In the genomic region with DNA sequence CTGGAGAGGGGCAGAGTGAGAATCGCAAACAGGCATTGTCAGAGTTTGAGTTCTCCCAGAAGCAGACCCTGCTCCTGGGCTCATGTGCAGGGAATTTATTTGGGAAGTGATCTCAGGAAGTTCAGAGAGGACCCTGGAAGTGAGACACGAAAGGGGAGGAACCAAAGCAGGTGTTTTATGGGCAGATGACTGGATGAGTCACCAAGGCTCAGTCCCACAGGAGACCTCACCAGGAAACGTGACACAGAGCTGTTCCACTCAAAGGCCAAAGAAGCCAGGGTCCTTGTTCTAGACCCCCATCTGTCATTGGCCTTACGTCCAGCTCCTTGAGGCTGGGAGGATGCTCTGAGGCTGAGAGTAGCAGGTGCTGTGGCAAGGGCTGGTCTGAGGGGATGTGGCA, we compare ENCODE assay signal across 19 cellular contexts. TPM values are rescaled to one million over a fixed set of nuclear protein-coding genes. Genes with fewer than 3 reads are reported as not detected.
A peak's percentile ranks its signal among the peaks of the same experiment; 100 is the strongest.
DNase-seq lines count a peak whose midpoint lies in the region; ATAC-seq and TF ChIP-seq lines count a peak whose summit lies in the region.
"Had no signal": no experiment of that assay in that cellular context is flagged by ENCODE, and none has a peak within 500 bp of the region (broad histone marks: within the 10 kb centered on the region; RNA-seq: fewer than 3 reads in every experiment).

No MANE protein-coding gene starts in this region.

- no peak overlapping the region for H3K4ac ChIP-seq in H9 (ENCODE audit: low read depth, low read length)

- H3K56ac ChIP-seq in H9 (ENCODE audit: insufficient read length, low read depth, low read length) = no peak overlapping the region

- H3K27ac ChIP-seq in C4-2B (peak overlapping the region; percentile 65), H9 (ENCODE audit: insufficient read length, low read depth, low read length) (no peak overlapping the region), right atrium auricular region (peak overlapping the region in 1 of 2 donors; percentile 62)
- H3K27ac ChIP-seq: gastrocnemius medialis, parathyroid adenoma, Peyer's patch, tibial nerve had no signal

- peak; percentile 80 for ATAC-seq in mucosa of descending colon
- ATAC-seq in T-helper 17 cell = no peak
- ATAC-seq: activated naive CD8-positive, alpha-beta T cell treated with anti-CD3 and anti-CD28 coated beads, Interleukin-2, amount 50 U/mL, for 24 hours; gastrocnemius medialis; stimulated activated memory B cell treated with anti-CD40 and anti-IgM and Interleukin-4, amounts not matched to agents 10 μg/mL and 1 μg/mL and 100 μg/mL, for 72 hours had no signal

- H3K4me3 ChIP-seq in mucosa of descending colon (no peak overlapping the region), right atrium auricular region (no peak overlapping the region)
- H3K4me3 ChIP-seq: gastrocnemius medialis, MG63, Peyer's patch, tibial nerve had no signal

- WGBS in H9 (ENCODE audit: extremely low coverage, insufficient read length, low lambda C conversion rate) = no CpG with 5 or more reads among the region's 4 CpGs

- H3K9me3 ChIP-seq in H9 (ENCODE audit: control insufficient read depth, low read depth, low read length) (no peaks in the 10 kb centered on the region), mucosa of descending colon (no peaks in the 10 kb centered on the region), T-helper 17 cell (ENCODE audit: control insufficient read depth, low read length, poor library complexity, severe bottlenecking) (no peaks in the 10 kb centered on the region), right atrium auricular region (no peaks in the 10 kb centered on the region)
- H3K9me3 ChIP-seq: gastrocnemius medialis, MG63, Peyer's patch, tibial nerve had no signal

- no peak overlapping the region for H2BK120ac ChIP-seq in H9 (ENCODE audit: low read depth, low read length, poor library complexity, severe bottlenecking)

- no peaks in the 10 kb centered on the region for H3K4me1 Mint-ChIP-seq in H9
- H3K4me1 Mint-ChIP-seq in T-helper 17 cell = peaks cover 3% of the 10 kb centered on the region
- H3K4me1 Mint-ChIP-seq: activated naive CD8-positive, alpha-beta T cell treated with anti-CD3 and anti-CD28 coated beads, Interleukin-2, amount 50 U/mL, for 24 hours; central memory CD8-positive, alpha-beta T cell; stimulated activated memory B cell treated with anti-CD40 and anti-IgM and Interleukin-4, amounts not matched to agents 10 μg/mL and 1 μg/mL and 100 μg/mL, for 72 hours had no signal

- TF ChIP-seq CTCF in C4-2B (conservative IDR thresholded peaks at IDR 0.05) = no peak
- no peak for TF ChIP-seq CTCF in H9 (conservative IDR thresholded peaks at IDR 0.05)
- no peak for TF ChIP-seq CTCF in mucosa of descending colon (IDR thresholded peaks at IDR 0.05)
- TF ChIP-seq CTCF in right atrium auricular region (IDR thresholded peaks at IDR 0.05) = no peak

- H3K18ac ChIP-seq in H9 (ENCODE audit: insufficient read length, low read depth, low read length) = no peak overlapping the region

- H2AFZ ChIP-seq in H9 (ENCODE audit: low read length) = no peak overlapping the region
- H2AFZ ChIP-seq: parathyroid adenoma had no signal

- H3K4me1 ChIP-seq in H9 (ENCODE audit: insufficient read depth, low read length) (no peaks in the 10 kb centered on the region), mucosa of descending colon (ENCODE audit: low read depth) (peaks cover 3% of the 10 kb centered on the region), right atrium auricular region (peaks cover 0 to 17% of the 10 kb centered on the region in 2 donors)
- H3K4me1 ChIP-seq: gastrocnemius medialis, parathyroid adenoma, Peyer's patch, tibial nerve had no signal

- H3K27me3 Mint-ChIP-seq in H9 (ENCODE audit: low read depth) (no peaks in the 10 kb centered on the region), T-helper 17 cell (no peaks in the 10 kb centered on the region)
- H3K27me3 Mint-ChIP-seq: activated naive CD8-positive, alpha-beta T cell treated with anti-CD3 and anti-CD28 coated beads, Interleukin-2, amount 50 U/mL, for 24 hours; central memory CD8-positive, alpha-beta T cell; naive B cell; stimulated activated memory B cell treated with anti-CD40 and anti-IgM and Interleukin-4, amounts not matched to agents 10 μg/mL and 1 μg/mL and 100 μg/mL, for 72 hours had no signal

- H4K91ac ChIP-seq in H9 (ENCODE audit: insufficient read length, low read depth, low read length) = no peak overlapping the region

- no peak overlapping the region for H4K8ac ChIP-seq in H9 (replicated peaks; ENCODE audit: insufficient read length, low read depth, low read length)

- H3K27ac Mint-ChIP-seq in H9 = peak overlapping the region in 1 of 3 experiments; percentile 74; a peak in 1 of 7 replicates
- no peak overlapping the region for H3K27ac Mint-ChIP-seq in T-helper 17 cell
- H3K27ac Mint-ChIP-seq: activated naive CD8-positive, alpha-beta T cell treated with anti-CD3 and anti-CD28 coated beads, Interleukin-2, amount 50 U/mL, for 24 hours; stimulated activated memory B cell treated with anti-CD40 and anti-IgM and Interleukin-4, amounts not matched to agents 10 μg/mL and 1 μg/mL and 100 μg/mL, for 72 hours had no signal

- no peak overlapping the region for H3K9ac ChIP-seq in H9 (ENCODE audit: extremely low read depth, insufficient read length, low read length)
- H3K9ac ChIP-seq: parathyroid adenoma had no signal

- no peak overlapping the region for H3K23ac ChIP-seq in H9 (ENCODE audit: insufficient read length, low read depth, low read length)

- DNase-seq in H9 (peak; percentile 7), dermis blood vessel endothelial cell (peak; percentile 67), mucosa of descending colon (no peak), NCI-H748 treated with DMSO at 0.1 percent for 48 hours (lab: John Stamatoyannopoulos, UW) (no peak), T-helper 17 cell (no peak), right atrium auricular region (ENCODE audit: low spot score) (no peak)
- DNase-seq: activated CD4-positive, alpha-beta T cell treated with anti-CD3 and anti-CD28 coated beads, Interleukin-2, amount 50 U/mL, for 4 hours; activated naive CD8-positive, alpha-beta T cell treated with anti-CD3 and anti-CD28 coated beads, Interleukin-2, amount 50 U/mL, for 24 hours; gastrocnemius medialis; MG63; naive B cell; NCI-H1694 treated with DMSO at 0.1 percent for 48 hours; NCI-H774 had no signal

- H3K4me2 ChIP-seq in H9 (ENCODE audit: insufficient read depth, insufficient read length, low read length) = no peak overlapping the region

- H3K14ac ChIP-seq in H9 (ENCODE audit: insufficient read depth, low read length) = no peak overlapping the region

- H3K27me3 ChIP-seq in H9 (ENCODE audit: insufficient read depth, low read length) = no peaks in the 10 kb centered on the region
- H3K27me3 ChIP-seq in right atrium auricular region = no peaks in the 10 kb centered on the region
- H3K27me3 ChIP-seq: gastrocnemius medialis, MG63, Peyer's patch, tibial nerve had no signal

- no peak overlapping the region for H2AK5ac ChIP-seq in H9 (ENCODE audit: insufficient read length, low read length)

- no peaks in the 10 kb centered on the region for H3K79me1 ChIP-seq in H9 (ENCODE audit: insufficient read depth, low read depth, low read length, poor library complexity, severe bottlenecking)

- H2BK15ac ChIP-seq in H9 (ENCODE audit: low read depth, low read length) = no peak overlapping the region

- no peaks in the 10 kb centered on the region for H3K9me3 Mint-ChIP-seq in H9
- H3K9me3 Mint-ChIP-seq: activated naive CD8-positive, alpha-beta T cell treated with anti-CD3 and anti-CD28 coated beads, Interleukin-2, amount 50 U/mL, for 24 hours; central memory CD8-positive, alpha-beta T cell; naive B cell; stimulated activated memory B cell treated with anti-CD40 and anti-IgM and Interleukin-4, amounts not matched to agents 10 μg/mL and 1 μg/mL and 100 μg/mL, for 72 hours had no signal

- H3K4me3 Mint-ChIP-seq in H9 = no peak overlapping the region
- no peak overlapping the region for H3K4me3 Mint-ChIP-seq in T-helper 17 cell
- H3K4me3 Mint-ChIP-seq: activated naive CD8-positive, alpha-beta T cell treated with anti-CD3 and anti-CD28 coated beads, Interleukin-2, amount 50 U/mL, for 24 hours; central memory CD8-positive, alpha-beta T cell; naive B cell; stimulated activated memory B cell treated with anti-CD40 and anti-IgM and Interleukin-4, amounts not matched to agents 10 μg/mL and 1 μg/mL and 100 μg/mL, for 72 hours had no signal

- no peaks in the 10 kb centered on the region for H3K36me3 ChIP-seq in mucosa of descending colon (ENCODE audit: low read depth)
- peaks cover 43% of the 10 kb centered on the region for H3K36me3 ChIP-seq in right atrium auricular region

- H4K20me1 ChIP-seq in H9 (ENCODE audit: control insufficient read depth, insufficient read depth, insufficient read length) = no peaks in the 10 kb centered on the region

- H3K36me3 Mint-ChIP-seq in H9 (ENCODE audit: insufficient read depth in 1 of 3, low read depth in 3 of 3) (peaks cover 0 to 31% (median 10%) of the 10 kb centered on the region in 3 experiments; a peak in 5 of 7 replicates), T-helper 17 cell (ENCODE audit: low read depth) (peaks cover 14% of the 10 kb centered on the region)
- H3K36me3 Mint-ChIP-seq: naive B cell had no signal

- H3K23me2 ChIP-seq in H9 (ENCODE audit: insufficient read length, low read depth, low read length, poor library complexity, severe bottlenecking) = no peaks in the 10 kb centered on the region

- H3K79me2 ChIP-seq in H9 (ENCODE audit: insufficient read depth, low read length) = no peaks in the 10 kb centered on the region
- H3K79me2 ChIP-seq: parathyroid adenoma had no signal

- intact Hi-C loops in mucosa of descending colon (cut with DNase I, micrococcal nuclease) = no loop called here

- H2BK12ac ChIP-seq in H9 (ENCODE audit: insufficient read length, low read depth, low read length) = no peak overlapping the region

- no peak overlapping the region for H2BK5ac ChIP-seq in H9 (ENCODE audit: insufficient read length, low read length)

- no peak overlapping the region for H3T11ph ChIP-seq in H9 (ENCODE audit: low read length)

- no peak overlapping the region for H2BK20ac ChIP-seq in H9 (ENCODE audit: low read depth, low read length, poor library complexity, severe bottlenecking)

- H4K5ac ChIP-seq in H9 (ENCODE audit: insufficient read length, low read depth, low read length) = no peak overlapping the region

RNA-seq across cellular contexts. Expression of gene SEC22A, which starts 43.4 kb away (rescaled TPM):
- 6.2 and 9.9 TPM in 2 replicates for total RNA-seq in H9 (2021)
- 29.1 and 47.1 TPM in 2 replicates for total RNA-seq in dermis blood vessel endothelial cell
- 10 to 100 TPM; 11.7 to 13.7 (median 11.8) TPM for total RNA-seq in mucosa of descending colon
- total RNA-seq in T-helper 17 cell = 10 to 100 TPM; 17.2 to 19.2 TPM
- total RNA-seq in right atrium auricular region = 10 to 100 TPM; 13.7 to 24.2 TPM

Comparison
In these comparisons a context has a peak if more than half of its experiments do, and no peak if none do; other contexts are left out.
1. DNase-seq: peak in H9 (single experiment) and dermis blood vessel endothelial cell (single experiment); none in mucosa of descending colon (0 of 3), NCI-H748 treated with DMSO at 0.1 percent for 48 hours (single experiment), T-helper 17 cell (0 of 3) and right atrium auricular region (single experiment).